Comparison of ENCODE assay signal across 2 cellular contexts in genomic region chr22:31728857-31729256, GRCh38.
TF ChIP-seq lines count a peak whose summit lies in the region.

No MANE protein-coding gene starts in this region.

TF ChIP-seq in HepG2, 621 proteins besides CTCF, POLR2A, EP300 and RAD21:
- TF ChIP-seq SIX1 (CRISPR knock-in tag; IDR thresholded peaks at IDR 0.05; ENCODE audit: borderline replicate concordance) (no peak), SP1 (IDR thresholded peaks at IDR 0.05) (no peak), SP1 (CRISPR knock-in tag; IDR thresholded peaks at IDR 0.05) (no peak), ZNF280D (CRISPR knock-in tag; IDR thresholded peaks at IDR 0.05) (no peak), BATF2 (CRISPR knock-in tag; IDR thresholded peaks at IDR 0.05) (no peak), MBD4 (IDR thresholded peaks at IDR 0.05; ENCODE audit: borderline replicate concordance, low read length) (no peak), ZNF737 (CRISPR knock-in tag; IDR thresholded peaks at IDR 0.05; ENCODE audit: borderline replicate concordance) (no peak), ZNF746 (CRISPR knock-in tag; IDR thresholded peaks at IDR 0.05) (no peak), ZNF329 (CRISPR knock-in tag; IDR thresholded peaks at IDR 0.05; ENCODE audit: low read depth) (no peak), PAF1 (CRISPR knock-in tag; IDR thresholded peaks at IDR 0.05) (no peak)
TF ChIP-seq in HepG2: peak in this region for 0.

TF ChIP-seq in K562, 482 proteins besides CTCF, POLR2A, EP300 and RAD21:
- 0 out of 4 replicates have a peak, but pooled peaks of 1 of the 2 experiments have one; percentile 29 for TF ChIP-seq KDM1A (IDR thresholded peaks at IDR 0.05)
- no peak for TF ChIP-seq HCFC1 (IDR thresholded peaks at IDR 0.05; ENCODE audit: low read depth, low read length)
- no peak for TF ChIP-seq FOXK2 (conservative IDR thresholded peaks at IDR 0.05 in 1 of 2, IDR thresholded peaks at IDR 0.05 in 1 of 2; ENCODE audit: low read depth in 2 of 2)
- TF ChIP-seq FOSL1 (tag; conservative IDR thresholded peaks at IDR 0.05), result no peak
- TF ChIP-seq CBFA2T3 (IDR thresholded peaks at IDR 0.05), result peak; percentile 50
- TF ChIP-seq FOXJ2 (tag; IDR thresholded peaks at IDR 0.05), result no peak
- TF ChIP-seq ZFX (CRISPR knock-in tag; IDR thresholded peaks at IDR 0.05), result no peak
